Comparison of ENCODE assay signal across 8 cellular contexts in genomic region chr14:103333754-103334643, GRCh38. TPM values are rescaled to one million over a fixed set of nuclear protein-coding genes. Genes with fewer than 3 reads are reported as not detected.
DNase-seq lines count a peak whose midpoint lies in the region; TF ChIP-seq lines count a peak whose summit lies in the region.

EIF5 (plus strand) TSS chr14:103334237; CDS start chr14:103335861, 1,624 bp downstream.

- CTCF ChIA-PET in activated CD8-positive, alpha-beta memory T cell treated with anti-CD3 and anti-CD28 coated beads for 36 hours (lab: Charles Lee): interaction anchor here (0.9 to 1.0 kb wide), 2 partner anchors 20 to 57 kb away, joined by 3 to 5 read pairs; no protein-coding TSS in a partner anchor

- POLR2A ChIA-PET in activated CD8-positive, alpha-beta memory T cell treated with anti-CD3 and anti-CD28 coated beads for 36 hours (lab: Charles Lee): interaction anchor here (0.5 to 2.5 kb wide), 3 partner anchors 11 to 767 kb away, joined by 4 to 10 read pairs (median 4); no protein-coding TSS in a partner anchor

- no peak for TF ChIP-seq CTCF in GM20000 (IDR thresholded peaks at IDR 0.05; ENCODE audit: extremely low read depth, missing control alignments)

- H3K27me3 ChIP-seq in effector memory CD4-positive, alpha-beta T cell (replicated peaks; ENCODE audit: control insufficient read depth, insufficient read depth, low read length, poor library complexity, severe bottlenecking): no peaks in the 10 kb centered on the region

- peaks cover 34% of the 10 kb centered on the region for H3K36me3 ChIP-seq in effector memory CD4-positive, alpha-beta T cell (ENCODE audit: control insufficient read depth, insufficient read depth, low read length)

- peak; percentile 92 for DNase-seq in COLO829 (ENCODE audit: low spot score)
- DNase-seq in GM20000 (ENCODE audit: low spot score): peak; percentile 98
- peak; percentile 94 for DNase-seq in HT-29 (ENCODE audit: low spot score)
- peak; percentile 97 to 99 for DNase-seq in NOMO-1 (lab: John Stamatoyannopoulos, UW; ENCODE audit: unreplicated experiment in 2 of 2)
- peak; percentile 98 for DNase-seq in effector memory CD4-positive, alpha-beta T cell
- peak; percentile 99 for DNase-seq in medulla oblongata (ENCODE audit: extremely low spot score)
- DNase-seq in stimulated activated CD8-positive, alpha-beta memory T cell treated with anti-CD3 and anti-CD28 coated beads, Interleukin-12 subunit alpha, Interleukin-12 subunit beta, amount 100 ng/mL, for 1 hour (ENCODE audit: low read depth): peak; percentile 99

- peaks cover 12% of the 10 kb centered on the region for H3K4me1 ChIP-seq in effector memory CD4-positive, alpha-beta T cell (ENCODE audit: control insufficient read depth, insufficient read depth, low read length, poor library complexity, severe bottlenecking)

- peak within 1 kb of the TSS; percentile 100 for H3K27ac ChIP-seq in effector memory CD4-positive, alpha-beta T cell (ENCODE audit: insufficient read depth, low read length, poor library complexity, severe bottlenecking)

- H3K4me3 ChIP-seq in effector memory CD4-positive, alpha-beta T cell (ENCODE audit: insufficient read depth, low read depth, low read length, poor library complexity, severe bottlenecking): peak within 1 kb of the TSS; percentile 98

- H3K9me3 ChIP-seq in effector memory CD4-positive, alpha-beta T cell (ENCODE audit: control insufficient read depth, low read length): no peaks in the 10 kb centered on the region

RNA-seq across cellular contexts. Expression of gene EIF5, which starts in this region (rescaled TPM):
- total RNA-seq in HT-29 (2014; rRNA removed; shearing (Covaris generic)): 63.7 and 68.0 TPM in 2 replicates
- 100 to 1,000 TPM; 365 to 375 TPM for total RNA-seq in activated CD8-positive, alpha-beta memory T cell treated with anti-CD3 and anti-CD28 coated beads for 36 hours

Comparison
In these comparisons a context has a peak if more than half of its experiments do, and no peak if none do; other contexts are left out.
1. Peak in every context shown above with its lines: DNase-seq, H3K4me3 ChIP-seq and H3K27ac ChIP-seq.